In the genomic region with DNA sequence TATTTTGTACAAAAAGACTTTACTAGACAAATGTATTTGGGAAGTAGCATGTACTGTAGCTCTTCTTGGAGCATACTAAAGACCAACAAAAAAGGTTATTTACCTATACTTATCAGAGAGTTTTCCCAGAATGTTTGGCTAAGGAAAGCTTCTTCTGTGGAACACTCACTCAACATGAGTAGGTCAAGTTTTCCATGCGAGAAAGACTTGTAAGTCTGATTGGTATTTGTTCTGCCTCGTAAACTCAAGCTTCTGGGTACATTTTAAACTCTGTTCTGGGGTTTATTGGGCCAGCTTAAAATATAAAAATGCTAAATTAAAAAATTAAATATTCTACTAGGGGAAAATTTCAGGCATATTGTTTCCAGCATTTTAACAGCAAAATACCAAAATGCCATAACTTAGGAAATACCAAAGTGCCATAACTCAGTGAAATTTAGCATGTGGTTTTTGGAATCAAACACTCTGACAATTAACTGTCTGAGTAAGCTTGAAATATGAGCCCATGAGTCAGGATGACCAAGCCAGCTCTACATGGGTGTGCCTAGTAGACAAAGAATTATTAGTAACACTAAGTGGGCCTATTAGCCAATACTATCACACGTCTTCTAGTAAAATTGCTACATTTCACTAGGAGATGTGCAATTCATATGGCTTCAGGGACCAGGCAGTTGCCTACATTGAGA, we compare ENCODE assay signal across 13 cellular contexts. TPM values are rescaled to one million over a fixed set of nuclear protein-coding genes. Genes with fewer than 3 reads are reported as not detected.
DNase-seq lines count a peak whose midpoint lies in the region; ATAC-seq, FAIRE-seq and TF ChIP-seq lines count a peak whose summit lies in the region.
"Had no signal": no experiment of that assay in that cellular context is flagged by ENCODE, and none has a peak within 500 bp of the region (broad histone marks: within the 10 kb centered on the region; RNA-seq: fewer than 3 reads in every experiment).

No MANE protein-coding gene starts in this region.

- H3K4me3 ChIP-seq in gastroesophageal sphincter: no peak overlapping the region
- H3K4me3 ChIP-seq: HAP-1 had no signal

- H3K9me3 ChIP-seq in gastroesophageal sphincter: no peaks in the 10 kb centered on the region
- H3K9me3 ChIP-seq: BE2C, HAP-1 had no signal

- TF ChIP-seq POLR2A in gastroesophageal sphincter (IDR thresholded peaks at IDR 0.05): no peak

- DNase-seq in left ventricle myocardium superior (no peak), Right ventricle myocardium inferior (ENCODE audit: missing footprints) (no peak), SW480 (ENCODE audit: low spot score) (peak; percentile 78), urothelium cell line (ENCODE audit: low spot score) (peak; percentile 70), T-helper 1 cell (no peak)
- DNase-seq: activated naive CD4-positive, alpha-beta T cell treated with anti-CD3 and anti-CD28 coated beads for 36 hours; BE2C; NCI-H510A treated with DMSO at 0.1 percent for 48 hours had no signal

- no peak for FAIRE-seq in urothelium cell line (lab: Jason Lieb, UNC)

- H3K4me1 ChIP-seq in gastroesophageal sphincter: peaks cover 0 to 8% (median 0%) of the 10 kb centered on the region in 3 donors
- H3K4me1 ChIP-seq: BE2C, HAP-1 had no signal

- TF ChIP-seq CTCF in gastroesophageal sphincter (IDR thresholded peaks at IDR 0.05): no peak

- no peaks in the 10 kb centered on the region for H3K27me3 ChIP-seq in gastroesophageal sphincter

- TF ChIP-seq EP300 in gastroesophageal sphincter (IDR thresholded peaks at IDR 0.05): no peak

- H3K36me3 ChIP-seq in gastroesophageal sphincter: no peaks in the 10 kb centered on the region
- H3K36me3 ChIP-seq: BE2C, HAP-1 had no signal

- ATAC-seq in left ventricle myocardium superior (peak; percentile 68), Right ventricle myocardium inferior (no peak), gastroesophageal sphincter (peak; percentile 94), HG03095 (IDR thresholded peaks at IDR 0.05; ENCODE audit: unreplicated experiment) (no peak), GM18519 (IDR thresholded peaks at IDR 0.05; ENCODE audit: low FRiP score, unreplicated experiment) (no peak)

- WGBS in gastroesophageal sphincter (ENCODE audit: low coverage in 1 of 2), 2 donors: 57 to 66% methylated on average over 3 of the region's 3 CpGs

- intact Hi-C loops in left ventricle myocardium superior (cut with micrococcal nuclease) (no loop called here), Right ventricle myocardium inferior (cut with DNase I) (no loop called here)

- H3K27ac ChIP-seq in gastroesophageal sphincter: peak overlapping the region in 3 of 4 donors; percentile 31 to 46 (median 46)
- H3K27ac ChIP-seq: VCaP had no signal

RNA-seq across cellular contexts. Expression of gene SERPINE2, which starts 47.3 kb away (rescaled TPM):
- total RNA-seq in left ventricle myocardium superior (6.0 TPM), Right ventricle myocardium inferior (6.1 TPM), gastroesophageal sphincter (100 to 1,000 TPM in 1 of 4 donors, 10 to 100 TPM in 3; 12.5 to 130 (median 48.6) TPM)

Comparison
In these comparisons a context has a peak if more than half of its experiments do, and no peak if none do; other contexts are left out.
1. ATAC-seq: peak in left ventricle myocardium superior (single experiment) and gastroesophageal sphincter (single experiment); none in Right ventricle myocardium inferior (single experiment), HG03095 (single experiment) and GM18519 (single experiment).
2. DNase-seq: peak in SW480 (single experiment) and urothelium cell line (single experiment); none in left ventricle myocardium superior (single experiment), Right ventricle myocardium inferior (single experiment) and T-helper 1 cell (0 of 5).